Comparison of ENCODE assay signal across 9 cellular contexts in the genomic region with DNA sequence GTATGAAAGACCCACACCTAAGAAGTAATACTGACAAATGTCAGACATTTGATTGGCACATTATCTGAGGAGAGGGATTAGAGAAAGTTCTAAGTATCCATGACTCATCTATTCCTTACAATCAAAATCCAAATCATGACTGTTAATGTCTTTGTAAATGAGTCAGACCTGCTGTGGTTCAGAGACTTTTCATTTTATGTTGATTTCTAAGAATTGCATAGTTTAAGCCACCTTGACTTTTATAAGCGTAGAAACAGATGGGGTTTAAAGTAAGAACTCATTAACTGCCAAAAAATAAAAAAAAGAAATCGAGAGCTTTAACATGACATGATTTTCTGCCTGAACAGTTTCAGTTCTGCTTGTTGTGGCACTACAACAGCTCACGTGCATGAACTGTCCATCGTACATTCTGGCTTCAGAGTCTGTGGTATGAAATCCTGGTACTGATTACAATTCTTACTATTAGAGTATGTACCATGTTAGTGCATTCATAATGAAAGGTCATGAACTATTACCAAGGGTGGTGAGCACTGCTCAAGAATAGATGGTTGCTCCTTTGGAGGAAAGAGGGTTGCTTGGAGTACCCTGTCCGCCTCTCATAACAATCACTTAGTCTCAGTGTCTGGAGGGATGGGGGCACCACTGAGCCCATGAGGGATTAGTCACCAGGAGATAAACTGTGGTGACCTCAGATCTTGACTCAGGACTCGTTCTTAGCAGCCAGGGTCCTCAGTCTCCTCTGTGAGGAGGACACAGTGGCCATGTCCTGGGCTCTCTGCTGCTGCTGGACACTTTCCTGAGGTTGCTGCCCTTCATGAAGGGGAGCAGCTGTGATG.
A peak's percentile ranks its signal among the peaks of the same experiment; 100 is the strongest.
DNase-seq lines count a peak whose midpoint lies in the region; ATAC-seq and TF ChIP-seq lines count a peak whose summit lies in the region.
"Had no signal": no experiment of that assay in that cellular context is flagged by ENCODE, and none has a peak within 500 bp of the region (broad histone marks: within the 10 kb centered on the region; RNA-seq: fewer than 3 reads in every experiment).

No MANE protein-coding gene starts in this region.

- no peaks in the 10 kb centered on the region for H3K9me3 Mint-ChIP-seq in activated naive CD8-positive, alpha-beta T cell (ENCODE audit: low read depth)
- no peaks in the 10 kb centered on the region for H3K9me3 Mint-ChIP-seq in stimulated activated naive B cell treated with anti-CD40 and anti-IgM and Interleukin-4, amounts not matched to agents 10 μg/mL and 1 μg/mL and 100 μg/mL, for 72 hours
- H3K9me3 Mint-ChIP-seq: T-cell had no signal

- H3K4me1 Mint-ChIP-seq in activated naive CD8-positive, alpha-beta T cell (ENCODE audit: low read depth): peaks cover 14% of the 10 kb centered on the region
- H3K4me1 Mint-ChIP-seq in stimulated activated naive B cell treated with anti-CD40 and anti-IgM and Interleukin-4, amounts not matched to agents 10 μg/mL and 1 μg/mL and 100 μg/mL, for 72 hours: peaks cover 21 to 45% of the 10 kb centered on the region in 2 donors

- POLR2A ChIA-PET in GM10248 (lab: Yijun Ruan, JAX): interaction anchor here (0.6 kb wide), 1 partner anchor 32 kb away, joined by 3 read pairs; no protein-coding TSS in a partner anchor

- H3K27ac Mint-ChIP-seq in activated naive CD8-positive, alpha-beta T cell: peak overlapping the region; percentile 81
- peak overlapping the region; percentile 91 for H3K27ac Mint-ChIP-seq in stimulated activated naive B cell treated with anti-CD40 and anti-IgM and Interleukin-4, amounts not matched to agents 10 μg/mL and 1 μg/mL and 100 μg/mL, for 72 hours

- CTCF ChIA-PET in GM10248 (lab: Yijun Ruan, JAX): interaction anchor here (0.8 to 7.7 kb wide), 7 partner anchors 7 to 129 kb away, joined by 3 to 61 read pairs (median 4); no protein-coding TSS in a partner anchor

- no peaks in the 10 kb centered on the region for H3K27me3 Mint-ChIP-seq in activated naive CD8-positive, alpha-beta T cell
- H3K27me3 Mint-ChIP-seq in stimulated activated naive B cell treated with anti-CD40 and anti-IgM and Interleukin-4, amounts not matched to agents 10 μg/mL and 1 μg/mL and 100 μg/mL, for 72 hours: no peaks in the 10 kb centered on the region

- H3K4me3 Mint-ChIP-seq in activated naive CD8-positive, alpha-beta T cell: no peak overlapping the region
- peak overlapping the region; percentile 9 to 39 for H3K4me3 Mint-ChIP-seq in stimulated activated naive B cell treated with anti-CD40 and anti-IgM and Interleukin-4, amounts not matched to agents 10 μg/mL and 1 μg/mL and 100 μg/mL, for 72 hours
- H3K4me3 Mint-ChIP-seq: T-cell had no signal

- TF ChIP-seq CTCF in GM10248 (IDR thresholded peaks at IDR 0.05; ENCODE audit: control extremely low read depth, extremely low read depth, low read depth, missing control alignments): no peak

- H3K36me3 Mint-ChIP-seq in activated naive CD8-positive, alpha-beta T cell: peaks cover under 1% of the 10 kb centered on the region
- H3K36me3 Mint-ChIP-seq in stimulated activated naive B cell treated with anti-CD40 and anti-IgM and Interleukin-4, amounts not matched to agents 10 μg/mL and 1 μg/mL and 100 μg/mL, for 72 hours: peaks cover 37 to 49% of the 10 kb centered on the region in 2 donors
- H3K36me3 Mint-ChIP-seq: T-cell had no signal

- ATAC-seq in GM21367 (IDR thresholded peaks at IDR 0.05; ENCODE audit: unreplicated experiment) (peak; percentile 97), HG03460 (IDR thresholded peaks at IDR 0.05; ENCODE audit: unreplicated experiment) (peak; percentile 95)
- peak; percentile 95 for ATAC-seq in stimulated activated naive B cell treated with anti-CD40 and anti-IgM and Interleukin-4, amounts not matched to agents 10 μg/mL and 1 μg/mL and 100 μg/mL, for 72 hours (replicated peaks)

- DNase-seq in GM10248 (ENCODE audit: extremely low spot score) (peak; percentile 51), NCI-H2081 (lab: John Stamatoyannopoulos, UW) (no peak)
- DNase-seq in stimulated activated naive B cell treated with anti-CD40 and anti-IgM and Interleukin-4, amounts not matched to agents 10 μg/mL and 1 μg/mL and 100 μg/mL, for 72 hours: peak; percentile 58
- DNase-seq in activated CD8-positive, alpha-beta memory T cell treated with anti-CD3 and anti-CD28 coated beads, Interleukin-2, amount 50 U/mL, for 48 hours: no peak
- no peak for DNase-seq in stimulated activated CD4-positive, alpha-beta T cell treated with anti-CD3 and anti-CD28 coated beads, Interleukin-4, amount 100 ng/mL, for 1 hour
- DNase-seq: T-cell had no signal

Comparison
In these comparisons a context has a peak if more than half of its experiments do, and no peak if none do; other contexts are left out.
1. DNase-seq: peak in GM10248 (single experiment) and stimulated activated naive B cell treated with anti-CD40 and anti-IgM and Interleukin-4, amounts not matched to agents 10 μg/mL and 1 μg/mL and 100 μg/mL, for 72 hours (single experiment); none in activated CD8-positive, alpha-beta memory T cell treated with anti-CD3 and anti-CD28 coated beads, Interleukin-2, amount 50 U/mL, for 48 hours (single experiment), NCI-H2081 (0 of 2) and stimulated activated CD4-positive, alpha-beta T cell treated with anti-CD3 and anti-CD28 coated beads, Interleukin-4, amount 100 ng/mL, for 1 hour (single experiment).
2. Peak in every context shown above with its lines, with median percentiles within 50 percentile points of each other: ATAC-seq.